ENCODE assay signal across 10 cellular contexts in the genomic region with DNA sequence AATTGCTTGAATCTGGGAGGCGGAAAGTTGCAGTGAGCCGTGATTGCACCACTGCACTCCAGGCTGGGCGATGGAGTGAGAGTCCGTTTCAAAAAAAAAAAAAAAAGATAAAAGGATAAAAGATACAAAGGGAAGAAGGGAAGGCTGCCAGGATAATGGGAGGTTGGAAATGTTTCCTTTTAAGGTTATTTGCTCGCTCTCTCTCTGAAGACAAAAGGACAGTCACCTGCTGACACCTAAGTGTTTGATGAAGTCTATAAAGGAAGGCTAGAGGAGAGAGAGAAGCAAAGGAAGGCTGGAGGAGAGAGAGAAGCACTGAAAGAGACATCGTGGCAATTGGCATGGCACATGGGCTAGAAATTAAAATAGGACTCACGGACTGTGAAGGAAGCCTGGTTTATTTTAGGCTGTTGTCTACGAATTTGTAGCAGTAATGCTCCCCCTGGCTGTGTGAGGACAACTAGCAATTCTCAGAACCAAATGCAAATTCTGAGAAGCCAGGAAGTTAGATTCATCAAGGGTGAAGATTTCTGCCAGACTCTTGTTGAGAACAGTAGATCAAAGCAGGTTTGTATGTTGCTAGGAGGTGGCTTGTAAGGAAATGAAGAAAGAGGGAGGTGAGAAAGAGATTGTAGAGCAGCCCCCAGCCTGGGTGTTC.
A peak's percentile ranks its signal among the peaks of the same experiment; 100 is the strongest.
DNase-seq lines count a peak whose midpoint lies in the region; ATAC-seq and TF ChIP-seq lines count a peak whose summit lies in the region.
"Had no signal": no experiment of that assay in that cellular context is flagged by ENCODE, and none has a peak within 500 bp of the region (broad histone marks: within the 10 kb centered on the region; RNA-seq: fewer than 3 reads in every experiment).

No MANE protein-coding gene starts in this region.

- peak; percentile 40 for TF ChIP-seq RAD21 in Ishikawa (IDR thresholded peaks at IDR 0.05; ENCODE audit: low read depth)

- no peaks in the 10 kb centered on the region for H3K27me3 Mint-ChIP-seq in activated CD8-positive, alpha-beta T cell treated with anti-CD3 and anti-CD28 coated beads for 36 hours
- H3K27me3 Mint-ChIP-seq: memory B cell had no signal

- POLR2A ChIA-PET in activated CD8-positive, alpha-beta T cell treated with anti-CD3 and anti-CD28 coated beads for 36 hours (lab: Charles Lee): no interaction called here

- H3K9me3 Mint-ChIP-seq in activated CD8-positive, alpha-beta T cell treated with anti-CD3 and anti-CD28 coated beads for 36 hours: no peaks in the 10 kb centered on the region

- H3K4me3 Mint-ChIP-seq in activated CD8-positive, alpha-beta T cell treated with anti-CD3 and anti-CD28 coated beads for 36 hours: no peak overlapping the region
- H3K4me3 Mint-ChIP-seq: memory B cell had no signal

- ATAC-seq in activated CD8-positive, alpha-beta T cell treated with anti-CD3 and anti-CD28 coated beads for 36 hours: peak; percentile 80
- ATAC-seq in left colon: peak; percentile 23
- ATAC-seq in HG02678 (IDR thresholded peaks at IDR 0.05; ENCODE audit: unreplicated experiment): no peak
- ATAC-seq in HG03565 (IDR thresholded peaks at IDR 0.05; ENCODE audit: unreplicated experiment): no peak
- ATAC-seq in GM19455 (IDR thresholded peaks at IDR 0.05; ENCODE audit: unreplicated experiment): no peak
- ATAC-seq: HCT116 had no signal

- H3K27ac Mint-ChIP-seq in activated CD8-positive, alpha-beta T cell treated with anti-CD3 and anti-CD28 coated beads for 36 hours: peak overlapping the region; percentile 36
- H3K27ac Mint-ChIP-seq: memory B cell had no signal

- H3K4me1 Mint-ChIP-seq in activated CD8-positive, alpha-beta T cell treated with anti-CD3 and anti-CD28 coated beads for 36 hours (ENCODE audit: low read depth): peaks cover 6% of the 10 kb centered on the region
- H3K4me1 Mint-ChIP-seq: memory B cell had no signal

- CTCF ChIA-PET in activated CD8-positive, alpha-beta T cell treated with anti-CD3 and anti-CD28 coated beads for 36 hours (lab: Charles Lee): no interaction called here

- intact Hi-C loops in activated CD8-positive, alpha-beta T cell treated with anti-CD3 and anti-CD28 coated beads for 36 hours (cut with micrococcal nuclease): no loop called here
- intact Hi-C loops in left colon (cut with DNase I, micrococcal nuclease): no loop called here

- TF ChIP-seq EP300 in Ishikawa (IDR thresholded peaks at IDR 0.05; ENCODE audit: borderline replicate concordance): no peak

- DNase-seq in Daoy (ENCODE audit: low read depth) (peak; percentile 7), left colon (no peak)
- DNase-seq in activated CD8-positive, alpha-beta T cell treated with anti-CD3 and anti-CD28 coated beads for 36 hours: no peak
- no peak for DNase-seq in activated effector memory CD4-positive, alpha-beta T cell treated with anti-CD3 and anti-CD28 coated beads, Interleukin-2, amount 50 U/mL, for 16 hours

- no peak for TF ChIP-seq CTCF in activated CD8-positive, alpha-beta T cell treated with anti-CD3 and anti-CD28 coated beads for 36 hours (IDR thresholded peaks at IDR 0.05)

- no peaks in the 10 kb centered on the region for H3K36me3 Mint-ChIP-seq in activated CD8-positive, alpha-beta T cell treated with anti-CD3 and anti-CD28 coated beads for 36 hours (ENCODE audit: low read depth)
- H3K36me3 Mint-ChIP-seq: memory B cell had no signal

TF ChIP-seq in Ishikawa, 13 proteins besides CTCF, POLR2A, EP300 and RAD21:
- TF ChIP-seq ZBTB7A (IDR thresholded peaks at IDR 0.05; ENCODE audit: low read depth) (no peak), CREB1 (IDR thresholded peaks at IDR 0.05; ENCODE audit: low read depth) (no peak), YY1 (IDR thresholded peaks at IDR 0.05; ENCODE audit: low read depth) (no peak), NFIC (IDR thresholded peaks at IDR 0.05) (no peak), REST (IDR thresholded peaks at IDR 0.05; ENCODE audit: low read depth) (no peak), TEAD4 (IDR thresholded peaks at IDR 0.05) (no peak), FOXM1 (IDR thresholded peaks at IDR 0.05; ENCODE audit: borderline replicate concordance, low read depth) (no peak), EGR1 (IDR thresholded peaks at IDR 0.05) (no peak), CEBPB (IDR thresholded peaks at IDR 0.05) (no peak), MAX (IDR thresholded peaks at IDR 0.05) (no peak), TAF1 (IDR thresholded peaks at IDR 0.05; ENCODE audit: low read depth) (no peak)
- TF ChIP-seq, protein P1, sequence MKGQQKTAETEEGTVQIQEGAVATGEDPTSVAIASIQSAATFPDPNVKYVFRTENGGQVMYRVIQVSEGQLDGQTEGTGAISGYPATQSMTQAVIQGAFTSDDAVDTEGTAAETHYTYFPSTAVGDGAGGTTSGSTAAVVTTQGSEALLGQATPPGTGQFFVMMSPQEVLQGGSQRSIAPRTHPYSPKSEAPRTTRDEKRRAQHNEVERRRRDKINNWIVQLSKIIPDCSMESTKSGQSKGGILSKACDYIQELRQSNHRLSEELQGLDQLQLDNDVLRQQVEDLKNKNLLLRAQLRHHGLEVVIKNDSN (IDR thresholded peaks at IDR 0.05): no peak
TF ChIP-seq in Ishikawa: peak in this region for 0.

Comparison
In these comparisons a context has a peak if more than half of its experiments do, and no peak if none do; other contexts are left out.
1. ATAC-seq: peak in activated CD8-positive, alpha-beta T cell treated with anti-CD3 and anti-CD28 coated beads for 36 hours (single experiment) and left colon (single experiment); none in HG02678 (single experiment), HG03565 (single experiment) and GM19455 (single experiment).